1 cellular context compared by ENCODE assay signal in genomic region chr3:132016061-132017041, GRCh38.
TF ChIP-seq lines count a peak whose summit lies in the region.

No MANE protein-coding gene starts in this region.

TF ChIP-seq in K562, 482 proteins besides CTCF, POLR2A, EP300 and RAD21 (continued from another document):
- no peak for TF ChIP-seq ZBTB49 (CRISPR knock-in tag; IDR thresholded peaks at IDR 0.05; ENCODE audit: borderline replicate concordance)
- peak; percentile 47; the same call in 1 of the 2 replicates for TF ChIP-seq TEAD4 (IDR thresholded peaks at IDR 0.05; ENCODE audit: low read length)
- TF ChIP-seq TEAD4 (CRISPR knock-in tag; IDR thresholded peaks at IDR 0.05; ENCODE audit: borderline replicate concordance): no peak
- TF ChIP-seq DNMT1 (IDR thresholded peaks at IDR 0.05): no peak
- no peak for TF ChIP-seq FOSL1 (tag; conservative IDR thresholded peaks at IDR 0.05)
- no peak for TF ChIP-seq SIX5 (IDR thresholded peaks at IDR 0.05; ENCODE audit: borderline replicate concordance in 1 of 2, insufficient read depth in 1 of 2, low read depth in 1 of 2, low read length in 2 of 2)
- no peak for TF ChIP-seq ZBTB26 (CRISPR knock-in tag; IDR thresholded peaks at IDR 0.05)
- no peak for TF ChIP-seq LEF1 (IDR thresholded peaks at IDR 0.05)
- no peak for TF ChIP-seq NFIX (CRISPR knock-in tag; IDR thresholded peaks at IDR 0.05; ENCODE audit: low read depth)
- TF ChIP-seq NCOA2 (IDR thresholded peaks at IDR 0.05; ENCODE audit: partially characterized antibody in 2 of 2): no peak
- TF ChIP-seq ZNF224 (CRISPR knock-in tag; IDR thresholded peaks at IDR 0.05): no peak
- TF ChIP-seq IFI16 (CRISPR knock-in tag; IDR thresholded peaks at IDR 0.05): no peak
- TF ChIP-seq, protein P1, sequence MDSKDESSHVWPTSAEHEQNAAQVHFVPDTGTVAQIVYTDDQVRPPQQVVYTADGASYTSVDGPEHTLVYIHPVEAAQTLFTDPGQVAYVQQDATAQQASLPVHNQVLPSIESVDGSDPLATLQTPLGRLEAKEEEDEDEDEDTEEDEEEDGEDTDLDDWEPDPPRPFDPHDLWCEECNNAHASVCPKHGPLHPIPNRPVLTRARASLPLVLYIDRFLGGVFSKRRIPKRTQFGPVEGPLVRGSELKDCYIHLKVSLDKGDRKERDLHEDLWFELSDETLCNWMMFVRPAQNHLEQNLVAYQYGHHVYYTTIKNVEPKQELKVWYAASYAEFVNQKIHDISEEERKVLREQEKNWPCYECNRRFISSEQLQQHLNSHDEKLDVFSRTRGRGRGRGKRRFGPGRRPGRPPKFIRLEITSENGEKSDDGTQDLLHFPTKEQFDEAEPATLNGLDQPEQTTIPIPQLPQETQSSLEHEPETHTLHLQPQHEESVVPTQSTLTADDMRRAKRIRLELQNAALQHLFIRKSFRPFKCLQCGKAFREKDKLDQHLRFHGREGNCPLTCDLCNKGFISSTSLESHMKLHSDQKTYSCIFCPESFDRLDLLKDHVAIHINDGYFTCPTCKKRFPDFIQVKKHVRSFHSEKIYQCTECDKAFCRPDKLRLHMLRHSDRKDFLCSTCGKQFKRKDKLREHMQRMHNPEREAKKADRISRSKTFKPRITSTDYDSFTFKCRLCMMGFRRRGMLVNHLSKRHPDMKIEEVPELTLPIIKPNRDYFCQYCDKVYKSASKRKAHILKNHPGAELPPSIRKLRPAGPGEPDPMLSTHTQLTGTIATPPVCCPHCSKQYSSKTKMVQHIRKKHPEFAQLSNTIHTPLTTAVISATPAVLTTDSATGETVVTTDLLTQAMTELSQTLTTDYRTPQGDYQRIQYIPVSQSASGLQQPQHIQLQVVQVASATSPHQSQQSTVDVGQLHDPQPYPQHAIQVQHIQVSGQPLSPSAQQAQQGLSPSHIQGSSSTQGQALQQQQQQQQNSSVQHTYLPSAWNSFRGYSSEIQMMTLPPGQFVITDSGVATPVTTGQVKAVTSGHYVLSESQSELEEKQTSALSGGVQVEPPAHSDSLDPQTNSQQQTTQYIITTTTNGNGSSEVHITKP (IDR thresholded peaks at IDR 0.05; ENCODE audit: partially characterized antibody): peak; percentile 76
- no peak for TF ChIP-seq CAMTA2 (CRISPR knock-in tag; conservative IDR thresholded peaks at IDR 0.05)
- TF ChIP-seq ARHGAP35 (IDR thresholded peaks at IDR 0.05; ENCODE audit: partially characterized antibody): no peak
- TF ChIP-seq TCF3 (CRISPR knock-in tag; IDR thresholded peaks at IDR 0.05): no peak
- TF ChIP-seq, protein P2, sequence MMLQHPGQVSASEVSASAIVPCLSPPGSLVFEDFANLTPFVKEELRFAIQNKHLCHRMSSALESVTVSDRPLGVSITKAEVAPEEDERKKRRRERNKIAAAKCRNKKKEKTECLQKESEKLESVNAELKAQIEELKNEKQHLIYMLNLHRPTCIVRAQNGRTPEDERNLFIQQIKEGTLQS (IDR thresholded peaks at IDR 0.05): peak; percentile 88
- TF ChIP-seq, protein P2 (CRISPR knock-in tag; conservative IDR thresholded peaks at IDR 0.05): no peak
- TF ChIP-seq U2AF1 (optimal IDR thresholded peaks at IDR 0.05; ENCODE audit: low read depth, low read length): no peak
- TF ChIP-seq ATF7 (IDR thresholded peaks at IDR 0.05): peak; percentile 61
- no peak for TF ChIP-seq CCAR2 (IDR thresholded peaks at IDR 0.05; ENCODE audit: low read depth, low read length)
- TF ChIP-seq TFE3 (CRISPR knock-in tag; IDR thresholded peaks at IDR 0.05): 0 out of 2 replicates have a peak, but pooled peaks have one; percentile 25
- TF ChIP-seq HNRNPL (IDR thresholded peaks at IDR 0.05; ENCODE audit: low read depth, low read length): no peak
- no peak for TF ChIP-seq CEBPG (CRISPR knock-in tag; IDR thresholded peaks at IDR 0.05)
- peak in 1 of 2 experiments; percentile 61; a peak in 2 of 4 replicates for TF ChIP-seq CEBPG (tag; conservative IDR thresholded peaks at IDR 0.05 in 1 of 2, IDR thresholded peaks at IDR 0.05 in 1 of 2)
- TF ChIP-seq ILK (tag; IDR thresholded peaks at IDR 0.05; ENCODE audit: borderline replicate concordance, low read depth): no peak
- TF ChIP-seq JUND (IDR thresholded peaks at IDR 0.05; ENCODE audit: borderline replicate concordance, low read depth, low read length): peak; percentile 73
- peak; percentile 71; the same call in 1 of the 3 replicates for TF ChIP-seq JUND (tag; IDR thresholded peaks at IDR 0.05; ENCODE audit: borderline replicate concordance, low read depth, low read length)
- no peak for TF ChIP-seq MBD2 (IDR thresholded peaks at IDR 0.05; ENCODE audit: borderline replicate concordance, low read depth)
- no peak for TF ChIP-seq MCM5 (IDR thresholded peaks at IDR 0.05; ENCODE audit: low read depth)
- no peak for TF ChIP-seq THRAP3 (IDR thresholded peaks at IDR 0.05; ENCODE audit: borderline replicate concordance)
